10 cellular contexts compared by ENCODE assay signal in the genomic region with DNA sequence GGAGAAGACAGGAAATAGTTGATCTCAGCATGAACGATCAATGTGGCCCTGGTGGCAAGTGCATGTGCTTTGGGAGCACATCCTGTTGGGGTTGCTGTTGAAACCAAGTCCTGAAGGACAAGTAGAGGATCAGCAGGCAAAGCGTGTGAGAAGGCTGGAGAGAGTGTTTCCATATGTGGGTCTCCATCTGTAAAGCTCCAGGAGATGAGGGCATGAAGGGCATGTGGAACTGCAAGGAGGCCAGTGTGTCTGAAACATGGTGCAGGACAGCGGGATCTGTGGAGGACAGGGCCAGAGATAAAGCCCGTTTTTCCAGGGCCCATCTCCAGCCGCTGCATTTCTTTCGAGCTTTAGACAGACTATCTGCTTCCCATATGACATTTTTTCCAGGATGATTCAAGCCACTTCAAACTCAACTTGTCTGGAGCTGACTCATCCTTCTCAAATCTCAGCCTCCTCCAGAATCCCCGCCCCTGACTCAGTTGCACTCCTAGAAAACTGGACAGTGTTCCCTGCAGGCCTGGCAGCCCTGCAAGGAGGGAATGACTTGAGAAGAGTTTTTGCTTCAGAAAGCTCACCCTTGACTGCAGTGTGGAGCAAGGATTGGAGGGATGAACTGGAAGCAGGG.
DNase-seq lines count a peak whose midpoint lies in the region; ATAC-seq and TF ChIP-seq lines count a peak whose summit lies in the region.
"Had no signal": no experiment of that assay in that cellular context is flagged by ENCODE, and none has a peak within 500 bp of the region (broad histone marks: within the 10 kb centered on the region; RNA-seq: fewer than 3 reads in every experiment).

No MANE protein-coding gene starts in this region.

- no peak for ATAC-seq in HG02610 (IDR thresholded peaks at IDR 0.05; ENCODE audit: unreplicated experiment)

- H3K27ac ChIP-seq in testis, result no peak overlapping the region

- TF ChIP-seq POLR2A in testis (IDR thresholded peaks at IDR 0.05), result no peak

- H3K4me3 ChIP-seq in HFF-Myc (replicated peaks; ENCODE audit: low read depth, low read length) (0 out of 2 replicates have a peak overlapping the region, but pooled peaks have one; percentile 3), testis (no peak overlapping the region), H7 (ENCODE audit: insufficient read depth, low read depth, low read length) (no peak overlapping the region)
- H3K4me3 ChIP-seq: lung had no signal

- TF ChIP-seq CTCF in HFF-Myc (IDR thresholded peaks at IDR 0.05; ENCODE audit: low read depth, low read length, missing control alignments) (no peak), testis (IDR thresholded peaks at IDR 0.05) (no peak)

- no peaks in the 10 kb centered on the region for H3K36me3 ChIP-seq in testis (ENCODE audit: low read depth, missing control alignments)
- no peaks in the 10 kb centered on the region for H3K36me3 ChIP-seq in H7 (replicated peaks; ENCODE audit: control insufficient read depth, insufficient read depth, low read length)

- DNase-seq in ACHN, result peak; percentile 48
- peak; percentile 66 for DNase-seq in HFF-Myc (ENCODE audit: extremely low read depth, low read depth)
- peak; percentile 78 for DNase-seq in amniotic epithelial cell (ENCODE audit: low read depth)
- DNase-seq in kidney tubule cell (ENCODE audit: low spot score), result peak; percentile 18
- no peak for DNase-seq in cerebellar nuclear complex (lab: John Stamatoyannopoulos, UW)
- DNase-seq in testis, result no peak
- no peak for DNase-seq in H7
- DNase-seq: aorta had no signal

- H3K4me1 ChIP-seq in testis, result peaks cover 6% of the 10 kb centered on the region

- 92 to 97% methylated on average over 7 of the region's 7 CpGs for WGBS in testis, 2 donors

- H3K9me3 ChIP-seq in testis, result no peaks in the 10 kb centered on the region

- intact Hi-C loops in testis (cut with DNase I; ENCODE audit: low total_unique reads), result no loop called here

- in situ Hi-C loops in ACHN (cut with HindIII; ENCODE audit: low pct_ligation_motif_present, low pct_unique_long_range_greater_than_20kb, low sequenced_read_pairs), result no loop called here

- H3K27me3 ChIP-seq in testis (no peaks in the 10 kb centered on the region), H7 (ENCODE audit: control insufficient read depth, insufficient read depth, low read length) (no peaks in the 10 kb centered on the region)

Comparison
In these comparisons a context has a peak if more than half of its experiments do, and no peak if none do; other contexts are left out.
1. DNase-seq: peak in ACHN (single experiment), HFF-Myc (single experiment), amniotic epithelial cell (single experiment) and kidney tubule cell (single experiment); none in cerebellar nuclear complex (0 of 2), testis (single experiment) and H7 (single experiment).